ENCODE assay signal across 26 cellular contexts in the genomic region with DNA sequence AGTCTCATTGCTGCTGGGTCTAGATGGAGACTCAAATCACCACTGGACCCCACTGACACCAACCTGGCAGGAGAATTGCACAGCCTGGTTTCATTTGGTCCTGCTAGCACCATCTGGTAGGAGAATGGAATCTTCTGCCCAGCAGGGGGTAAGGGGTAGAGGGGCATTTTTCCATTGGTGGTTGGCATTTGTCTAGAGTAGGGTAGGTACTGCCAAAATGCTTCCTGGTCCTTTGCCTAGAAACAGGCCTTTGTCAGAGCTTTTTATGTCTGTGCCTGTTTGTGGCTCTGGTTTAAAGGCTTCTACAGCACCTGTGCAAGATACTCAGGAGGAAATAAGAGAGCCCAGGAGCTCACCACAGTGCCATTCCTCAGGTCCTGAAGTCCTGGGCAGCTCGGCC.
DNase-seq lines count a peak whose midpoint lies in the region; ATAC-seq and TF ChIP-seq lines count a peak whose summit lies in the region.
"Had no signal": no experiment of that assay in that cellular context is flagged by ENCODE, and none has a peak within 500 bp of the region (broad histone marks: within the 10 kb centered on the region; RNA-seq: fewer than 3 reads in every experiment).

No MANE protein-coding gene starts in this region.

- H4K20me1 ChIP-seq in Loucy (ENCODE audit: insufficient read depth, low read length, poor library complexity, severe bottlenecking), result no peaks in the 10 kb centered on the region

- no peaks in the 10 kb centered on the region for H3K27me3 ChIP-seq in Loucy (ENCODE audit: insufficient read depth, low read length, poor library complexity, severe bottlenecking)
- no peaks in the 10 kb centered on the region for H3K27me3 ChIP-seq in lower lobe of right lung (ENCODE audit: low read depth)
- H3K27me3 ChIP-seq: testis had no signal

- TF ChIP-seq CTCF in Loucy (conservative IDR thresholded peaks at IDR 0.05; ENCODE audit: low read length), result no peak
- TF ChIP-seq CTCF in lower lobe of right lung (IDR thresholded peaks at IDR 0.05), result no peak

- H3K9me3 ChIP-seq in Loucy (ENCODE audit: insufficient read depth, low read depth, low read length) (no peaks in the 10 kb centered on the region), lower lobe of right lung (no peaks in the 10 kb centered on the region)
- H3K9me3 ChIP-seq: testis had no signal

- no peaks in the 10 kb centered on the region for H3K79me2 ChIP-seq in Loucy (ENCODE audit: insufficient read depth, low read length)

- peaks cover 37% of the 10 kb centered on the region for H3K4me1 ChIP-seq in Loucy (ENCODE audit: insufficient read depth, low read length, poor library complexity, severe bottlenecking)
- peaks cover 22% of the 10 kb centered on the region for H3K4me1 ChIP-seq in lower lobe of right lung
- H3K4me1 ChIP-seq: testis had no signal

- DNase-seq in cerebellum (ENCODE audit: low spot score), result peak; percentile 26
- no peak for DNase-seq in lower lobe of right lung
- no peak for DNase-seq in stimulated activated effector memory CD8-positive, alpha-beta T cell treated with anti-CD3 and anti-CD28 coated beads, Interleukin-12 subunit alpha, Interleukin-12 subunit beta, amount 100 ng/mL, for 72 hours (ENCODE audit: low spot score in 2 of 2)
- no peak for DNase-seq in DMS79 (lab: John Stamatoyannopoulos, UW)
- DNase-seq: activated CD4-positive, alpha-beta T cell treated with anti-CD3 and anti-CD28 coated beads for 48 hours; activated naive CD8-positive, alpha-beta T cell treated with anti-CD3 and anti-CD28 coated beads, Interleukin-2, amount 50 U/mL, for 24 hours; activated T-cell treated with anti-CD3 and anti-CD28 coated beads, Interleukin-2, amount 50 U/mL, for 1 hour; CD4-positive, CD25-positive, alpha-beta regulatory T cell; immature natural killer cell; NCI-H1092; NCI-H1694 treated with DMSO at 0.1 percent for 48 hours; retina; SIG-M5; stimulated activated CD4-positive, alpha-beta T cell treated with anti-CD3 and anti-CD28 coated beads, Interleukin-12 subunit alpha, Interleukin-12 subunit beta, amount 100 ng/mL, for 4 hours; stimulated activated CD4-positive, alpha-beta T cell treated with anti-CD3 and anti-CD28 coated beads, Interleukin-4, amount 100 ng/mL, for 1 hour; T-helper 9 cell; WERI-Rb-1 had no signal

- peak in 1 of 2 donors; percentile 9 for ATAC-seq in lower lobe of right lung
- peak; percentile 19 for ATAC-seq in stimulated activated effector memory CD8-positive, alpha-beta T cell treated with anti-CD3 and anti-CD28 coated beads, Interleukin-12 subunit alpha, Interleukin-12 subunit beta, amount 100 ng/mL, for 72 hours
- no peak for ATAC-seq in HG03196 (IDR thresholded peaks at IDR 0.05; ENCODE audit: unreplicated experiment)
- no peak for ATAC-seq in HG03460 (IDR thresholded peaks at IDR 0.05; ENCODE audit: unreplicated experiment)
- ATAC-seq in GM21529 (IDR thresholded peaks at IDR 0.05; ENCODE audit: unreplicated experiment), result no peak
- ATAC-seq: activated naive CD8-positive, alpha-beta T cell treated with anti-CD3 and anti-CD28 coated beads, Interleukin-2, amount 50 U/mL, for 24 hours; GM12878 had no signal

- H3K9me3 Mint-ChIP-seq in stimulated activated effector memory CD8-positive, alpha-beta T cell treated with anti-CD3 and anti-CD28 coated beads, Interleukin-12 subunit alpha, Interleukin-12 subunit beta, amount 100 ng/mL, for 72 hours, result no peaks in the 10 kb centered on the region
- H3K9me3 Mint-ChIP-seq: activated naive CD8-positive, alpha-beta T cell treated with anti-CD3 and anti-CD28 coated beads, Interleukin-2, amount 50 U/mL, for 24 hours; CD4-positive, CD25-positive, alpha-beta regulatory T cell; central memory CD8-positive, alpha-beta T cell; IgD-negative memory B cell; immature natural killer cell; natural killer cell treated with Interleukin-12 subunit alpha and Interleukin-12 subunit beta and Interleukin-15 and Interleukin-18, amount 100 ng/mL, for 72 hours had no signal

- H3K4me3 Mint-ChIP-seq in stimulated activated effector memory CD8-positive, alpha-beta T cell treated with anti-CD3 and anti-CD28 coated beads, Interleukin-12 subunit alpha, Interleukin-12 subunit beta, amount 100 ng/mL, for 72 hours, result no peak overlapping the region
- H3K4me3 Mint-ChIP-seq: activated naive CD8-positive, alpha-beta T cell treated with anti-CD3 and anti-CD28 coated beads, Interleukin-2, amount 50 U/mL, for 24 hours; CD4-positive, CD25-positive, alpha-beta regulatory T cell; central memory CD8-positive, alpha-beta T cell; IgD-negative memory B cell; immature natural killer cell; natural killer cell treated with Interleukin-12 subunit alpha and Interleukin-12 subunit beta and Interleukin-15 and Interleukin-18, amount 100 ng/mL, for 72 hours had no signal

- H3K4me3 ChIP-seq in Loucy (ENCODE audit: low read length, poor library complexity, severe bottlenecking) (no peak overlapping the region), lower lobe of right lung (no peak overlapping the region)
- H3K4me3 ChIP-seq: GM12878, testis had no signal

- intact Hi-C loops in lower lobe of right lung (cut with DNase I), result no loop called here

- peak overlapping the region; percentile 43 for H2AFZ ChIP-seq in Loucy (ENCODE audit: low read length)

- no peak overlapping the region for H3K4me2 ChIP-seq in Loucy (ENCODE audit: low read depth, low read length, poor library complexity, severe bottlenecking)

- no peaks in the 10 kb centered on the region for H3K36me3 Mint-ChIP-seq in stimulated activated effector memory CD8-positive, alpha-beta T cell treated with anti-CD3 and anti-CD28 coated beads, Interleukin-12 subunit alpha, Interleukin-12 subunit beta, amount 100 ng/mL, for 72 hours
- H3K36me3 Mint-ChIP-seq: CD4-positive, CD25-positive, alpha-beta regulatory T cell; IgD-negative memory B cell; immature natural killer cell; natural killer cell treated with Interleukin-12 subunit alpha and Interleukin-12 subunit beta and Interleukin-15 and Interleukin-18, amount 100 ng/mL, for 72 hours had no signal

- H3F3A ChIP-seq in Loucy (ENCODE audit: low read depth), result peaks cover 12% of the 10 kb centered on the region

- H3K27ac Mint-ChIP-seq in stimulated activated effector memory CD8-positive, alpha-beta T cell treated with anti-CD3 and anti-CD28 coated beads, Interleukin-12 subunit alpha, Interleukin-12 subunit beta, amount 100 ng/mL, for 72 hours, result no peak overlapping the region
- H3K27ac Mint-ChIP-seq: activated naive CD8-positive, alpha-beta T cell treated with anti-CD3 and anti-CD28 coated beads, Interleukin-2, amount 50 U/mL, for 24 hours; IgD-negative memory B cell; immature natural killer cell; natural killer cell treated with Interleukin-12 subunit alpha and Interleukin-12 subunit beta and Interleukin-15 and Interleukin-18, amount 100 ng/mL, for 72 hours had no signal

- H3K27ac ChIP-seq in lower lobe of right lung, result peak overlapping the region; percentile 33
- H3K27ac ChIP-seq: WERI-Rb-1 had no signal

- no peak overlapping the region for H3K9ac ChIP-seq in Loucy (ENCODE audit: low read depth, low read length, poor library complexity, severe bottlenecking)

- H3K4me1 Mint-ChIP-seq in stimulated activated effector memory CD8-positive, alpha-beta T cell treated with anti-CD3 and anti-CD28 coated beads, Interleukin-12 subunit alpha, Interleukin-12 subunit beta, amount 100 ng/mL, for 72 hours, result no peaks in the 10 kb centered on the region
- H3K4me1 Mint-ChIP-seq: CD4-positive, CD25-positive, alpha-beta regulatory T cell; central memory CD8-positive, alpha-beta T cell; immature natural killer cell had no signal

- H3K9me2 ChIP-seq in Loucy (replicated peaks; ENCODE audit: low read depth, low read length), result no peaks in the 10 kb centered on the region

- H3K36me3 ChIP-seq in Loucy (ENCODE audit: insufficient read depth, low read length), result no peaks in the 10 kb centered on the region
- no peaks in the 10 kb centered on the region for H3K36me3 ChIP-seq in lower lobe of right lung
- H3K36me3 ChIP-seq: WERI-Rb-1 had no signal
